ENCODE assay signal across 9 cellular contexts in genomic region chr7:77327067-77327931, GRCh38.
DNase-seq lines count a peak whose midpoint lies in the region; ATAC-seq, FAIRE-seq and TF ChIP-seq lines count a peak whose summit lies in the region.
"Had no signal": no experiment of that assay in that cellular context is flagged by ENCODE, and none has a peak within 500 bp of the region (broad histone marks: within the 10 kb centered on the region; RNA-seq: fewer than 3 reads in every experiment).

No MANE protein-coding gene starts in this region.

- H4K20me1 ChIP-seq in keratinocyte (ENCODE audit: control insufficient read depth, extremely low read depth, insufficient read depth, low read length), result no peaks in the 10 kb centered on the region

- H3K4me1 Mint-ChIP-seq in activated T-cell treated with anti-CD3 and anti-CD28 coated beads, Interleukin-2, amount 50 U/mL, for 4 hours (ENCODE audit: low read depth), result peaks cover 53% of the 10 kb centered on the region
- peaks cover 43% of the 10 kb centered on the region for H3K4me1 Mint-ChIP-seq in activated T-helper 17 cell treated with anti-CD3 and anti-CD28 coated beads, Interleukin-2, amount 50 U/mL, for 72 hours

- TF ChIP-seq CTCF in keratinocyte (optimal IDR thresholded peaks at IDR 0.05 in 1 of 3, IDR thresholded peaks at IDR 0.05 in 1 of 3, conservative IDR thresholded peaks at IDR 0.05 in 1 of 3; ENCODE audit: extremely low read depth in 1 of 3, insufficient read depth in 2 of 3, low read length in 3 of 3) (no peak), upper lobe of left lung (IDR thresholded peaks at IDR 0.05) (no peak)

- no peak for TF ChIP-seq POLR2A in upper lobe of left lung (IDR thresholded peaks at IDR 0.05)

- peak in 2 of 4 donors; percentile 2 to 36 for TF ChIP-seq EP300 in upper lobe of left lung (IDR thresholded peaks at IDR 0.05)

- no peak for ATAC-seq in activated T-cell treated with anti-CD3 and anti-CD28 coated beads, Interleukin-2, amount 50 U/mL, for 4 hours
- ATAC-seq in activated T-helper 17 cell treated with anti-CD3 and anti-CD28 coated beads, Interleukin-2, amount 50 U/mL, for 72 hours (replicated peaks), result no peak
- ATAC-seq in upper lobe of left lung (ENCODE audit: low FRiP score in 2 of 2), result peak; percentile 37 to 73
- no peak for ATAC-seq in HG03135 (IDR thresholded peaks at IDR 0.05; ENCODE audit: unreplicated experiment)
- ATAC-seq in GM19467 (IDR thresholded peaks at IDR 0.05; ENCODE audit: unreplicated experiment), result no peak

- no peak for DNase-seq in activated T-cell treated with anti-CD3 and anti-CD28 coated beads, Interleukin-2, amount 50 U/mL, for 4 hours
- no peak for DNase-seq in activated T-cell treated with anti-CD3 and anti-CD28 coated beads, Interleukin-2, amount 50 U/mL, for 1 hour
- DNase-seq in keratinocyte (ENCODE audit: low read depth, low spot score) (no peak), upper lobe of left lung (peak in 1 of 2 donors; percentile 76), posterior cingulate gyrus (no peak)

- no peaks in the 10 kb centered on the region for H3K9me3 ChIP-seq in keratinocyte (ENCODE audit: control insufficient read depth, low read depth, low read length)
- H3K9me3 ChIP-seq in upper lobe of left lung, result no peaks in the 10 kb centered on the region

- H3K4me3 Mint-ChIP-seq in activated T-cell treated with anti-CD3 and anti-CD28 coated beads, Interleukin-2, amount 50 U/mL, for 4 hours, result peak overlapping the region; percentile 27
- H3K4me3 Mint-ChIP-seq in activated T-helper 17 cell treated with anti-CD3 and anti-CD28 coated beads, Interleukin-2, amount 50 U/mL, for 72 hours, result peak overlapping the region; percentile 65

- FAIRE-seq in keratinocyte (lab: Jason Lieb, UNC), result peak; percentile 41

- 40 to 45% methylated on average over 12 of the region's 12 CpGs for WGBS in upper lobe of left lung, 2 donors

- no peak overlapping the region for H3K9ac ChIP-seq in keratinocyte (ENCODE audit: control insufficient read depth, extremely low read depth, insufficient read depth, low read length)

- H3K27me3 ChIP-seq in keratinocyte (ENCODE audit: control insufficient read depth, extremely low read depth, insufficient read depth, low read length) (no peaks in the 10 kb centered on the region), upper lobe of left lung (no peaks in the 10 kb centered on the region)

- peaks cover 48% of the 10 kb centered on the region for H3K4me1 ChIP-seq in keratinocyte (ENCODE audit: control insufficient read depth, extremely low read depth, insufficient read depth, low read length)
- H3K4me1 ChIP-seq in upper lobe of left lung, result peaks cover 42 to 48% (median 46%) of the 10 kb centered on the region in 4 donors

- peaks cover 3% of the 10 kb centered on the region for H3K9me1 ChIP-seq in keratinocyte (ENCODE audit: control insufficient read depth, extremely low read depth, insufficient read depth, low read length)

- H3K27ac ChIP-seq in keratinocyte (ENCODE audit: control insufficient read depth, insufficient read depth, low read length), result no peak overlapping the region
- peak overlapping the region in 3 of 4 donors; percentile 4 to 50 (median 32) for H3K27ac ChIP-seq in upper lobe of left lung
- H3K27ac ChIP-seq: VCaP had no signal

- intact Hi-C loops in posterior cingulate gyrus (cut with DNase I), result no loop called here

- no peaks in the 10 kb centered on the region for H3K27me3 Mint-ChIP-seq in activated T-cell treated with anti-CD3 and anti-CD28 coated beads, Interleukin-2, amount 50 U/mL, for 4 hours (ENCODE audit: low read depth)
- H3K27me3 Mint-ChIP-seq in activated T-helper 17 cell treated with anti-CD3 and anti-CD28 coated beads, Interleukin-2, amount 50 U/mL, for 72 hours, result no peaks in the 10 kb centered on the region

- H3K36me3 ChIP-seq in keratinocyte (ENCODE audit: control insufficient read depth in 2 of 2, extremely low read depth in 1 of 2, insufficient read depth in 2 of 2, low read length in 2 of 2) (no peaks in the 10 kb centered on the region), upper lobe of left lung (peaks cover 0 to 4% (median 0%) of the 10 kb centered on the region in 4 donors)

- no peak overlapping the region for H3K4me2 ChIP-seq in keratinocyte (ENCODE audit: control insufficient read depth, extremely low read depth, insufficient read depth, low read depth, low read length)

- H2AFZ ChIP-seq in keratinocyte (ENCODE audit: control insufficient read depth, low read length), result no peak overlapping the region

- H3K4me3 ChIP-seq in keratinocyte (ENCODE audit: control insufficient read depth in 2 of 3, extremely low read depth in 1 of 3, insufficient read depth in 2 of 3, low read depth in 1 of 3, low read length in 3 of 3) (no peak overlapping the region), upper lobe of left lung (no peak overlapping the region)

- H3K79me2 ChIP-seq in keratinocyte (ENCODE audit: control insufficient read depth, insufficient read depth, low read length), result no peaks in the 10 kb centered on the region

- dilution Hi-C loops in keratinocyte (cut with MboI; ENCODE audit: extremely low pct_ligation_motif_present, low sequenced_read_pairs), result no loop called here

- H3K9me3 Mint-ChIP-seq in activated T-cell treated with anti-CD3 and anti-CD28 coated beads, Interleukin-2, amount 50 U/mL, for 4 hours, result no peaks in the 10 kb centered on the region
- H3K9me3 Mint-ChIP-seq in activated T-helper 17 cell treated with anti-CD3 and anti-CD28 coated beads, Interleukin-2, amount 50 U/mL, for 72 hours, result no peaks in the 10 kb centered on the region

- peak overlapping the region; percentile 72 for H3K27ac Mint-ChIP-seq in activated T-helper 17 cell treated with anti-CD3 and anti-CD28 coated beads, Interleukin-2, amount 50 U/mL, for 72 hours

- H3K36me3 Mint-ChIP-seq in activated T-cell treated with anti-CD3 and anti-CD28 coated beads, Interleukin-2, amount 50 U/mL, for 4 hours (ENCODE audit: insufficient read depth), result peaks cover 3% of the 10 kb centered on the region
- peaks cover 6% of the 10 kb centered on the region for H3K36me3 Mint-ChIP-seq in activated T-helper 17 cell treated with anti-CD3 and anti-CD28 coated beads, Interleukin-2, amount 50 U/mL, for 72 hours (ENCODE audit: low read depth)

Comparison
In these comparisons a context has a peak if more than half of its experiments do, and no peak if none do; other contexts are left out.
1. ATAC-seq: peak in upper lobe of left lung (2 of 2); none in activated T-cell treated with anti-CD3 and anti-CD28 coated beads, Interleukin-2, amount 50 U/mL, for 4 hours (0 of 2), activated T-helper 17 cell treated with anti-CD3 and anti-CD28 coated beads, Interleukin-2, amount 50 U/mL, for 72 hours (single experiment), HG03135 (single experiment) and GM19467 (single experiment).